ENCODE assay signal across 26 cellular contexts in the genomic region with DNA sequence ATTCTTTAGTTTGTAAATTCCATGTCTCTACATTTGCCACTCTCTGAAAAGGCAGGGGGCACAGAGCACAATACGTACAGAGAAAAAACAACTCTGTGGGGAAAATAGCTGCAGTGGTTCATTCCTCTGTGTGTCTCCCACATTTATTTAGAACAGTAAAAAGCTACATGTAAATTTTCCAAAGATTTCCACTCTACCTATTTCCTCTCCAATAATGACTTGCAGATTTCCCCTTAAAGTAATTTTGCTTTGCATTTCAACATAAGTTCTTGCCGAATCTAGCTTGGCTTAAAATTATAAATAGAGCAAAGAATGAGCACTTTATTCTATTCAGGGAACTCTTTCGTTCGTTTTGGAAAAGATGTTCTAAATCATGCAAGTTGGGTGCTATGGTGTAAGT. TPM values are rescaled to one million over a fixed set of nuclear protein-coding genes. Genes with fewer than 3 reads are reported as not detected.
DNase-seq lines count a peak whose midpoint lies in the region; ATAC-seq, FAIRE-seq and TF ChIP-seq lines count a peak whose summit lies in the region.
"Had no signal": no experiment of that assay in that cellular context is flagged by ENCODE, and none has a peak within 500 bp of the region (broad histone marks: within the 10 kb centered on the region; RNA-seq: fewer than 3 reads in every experiment).

No MANE protein-coding gene starts in this region.

- H3K9ac ChIP-seq in PC-3 (ENCODE audit: low read length) = peak overlapping the region; percentile 55

- CTCF ChIA-PET in A549 (lab: Yijun Ruan, JAX) = interaction anchor here (0.7 to 20.8 kb wide), 34 partner anchors 8 to 897 kb away, joined by 3 to 522 read pairs (median 5); a partner anchor contains a TSS
- CTCF ChIA-PET in PC-3 (lab: Charles Lee) = interaction anchor here (1.0 to 1.7 kb wide), 6 partner anchors 8 to 307 kb away, joined by 4 to 78 read pairs (median 11); no protein-coding TSS in a partner anchor

- peaks cover 23% of the 10 kb centered on the region for H3K9me3 ChIP-seq in A549
- H3K9me3 ChIP-seq in PC-3 (ENCODE audit: low read length) = no peaks in the 10 kb centered on the region
- H3K9me3 ChIP-seq in upper lobe of left lung = no peaks in the 10 kb centered on the region
- H3K9me3 ChIP-seq: esophagus muscularis mucosa, testis had no signal

- DNase-seq in A549 (ENCODE audit: low read depth in 1 of 2, low spot score in 1 of 2) = no peak
- no peak for DNase-seq in PC-3
- DNase-seq in dorsolateral prefrontal cortex = no peak
- DNase-seq in upper lobe of left lung = no peak
- DNase-seq in NCI-H774 (lab: John Stamatoyannopoulos, UW) = no peak
- DNase-seq in head of caudate nucleus = no peak
- DNase-seq: activated CD4-positive, alpha-beta T cell treated with anti-CD3 and anti-CD28 coated beads, Interleukin-2, amount 10 ng/mL, durations not matched to agents 7 days and 5 days; effector CD4-positive, alpha-beta T cell; KG1; NCI-H1048; NCI-H345; posterior cingulate gyrus had no signal

- TF ChIP-seq EP300 in A549 (IDR thresholded peaks at IDR 0.05) (no peak), upper lobe of left lung (IDR thresholded peaks at IDR 0.05) (no peak)

- FAIRE-seq in A549 (lab: Jason Lieb, UNC) = no peak
- FAIRE-seq: GM12892 had no signal

- H3K9me2 ChIP-seq in PC-3 (replicated peaks; ENCODE audit: low read length) = no peaks in the 10 kb centered on the region

- peak overlapping the region; percentile 84 to 99 for H3K27ac ChIP-seq in A549
- peak overlapping the region; percentile 88 for H3K27ac ChIP-seq in PC-3 (ENCODE audit: low read length)
- peak overlapping the region in 40 of 59 donors; percentile 1 to 75 (median 49) for H3K27ac ChIP-seq in dorsolateral prefrontal cortex
- H3K27ac ChIP-seq in upper lobe of left lung = peak overlapping the region in 2 of 4 donors; percentile 12 to 52
- H3K27ac ChIP-seq: esophagus muscularis mucosa, gastroesophageal sphincter, PC-9, testis had no signal

- peaks cover 59% of the 10 kb centered on the region for H3K4me1 ChIP-seq in A549
- H3K4me1 ChIP-seq in PC-3 (ENCODE audit: insufficient read depth, low read length) = peaks cover 47% of the 10 kb centered on the region
- peaks cover 3 to 14% (median 8%) of the 10 kb centered on the region in 4 donors for H3K4me1 ChIP-seq in upper lobe of left lung
- H3K4me1 ChIP-seq: esophagus muscularis mucosa, gastroesophageal sphincter, testis had no signal

- H3K36me3 Mint-ChIP-seq in nephron (ENCODE audit: low read depth) = peaks cover 21% of the 10 kb centered on the region
- H3K36me3 Mint-ChIP-seq: activated CD8-positive, alpha-beta memory T cell treated with anti-CD3 and anti-CD28 coated beads, Interleukin-2, amount 10 ng/mL, durations not matched to agents 7 days and 5 days; activated naive CD4-positive, alpha-beta T cell treated with anti-CD3 and anti-CD28 coated beads, Interleukin-2, amount 50 U/mL, for 24 hours had no signal

- no peak for TF ChIP-seq RAD21 in A549 (conservative IDR thresholded peaks at IDR 0.05 in 1 of 2, IDR thresholded peaks at IDR 0.05 in 1 of 2)

- POLR2A ChIA-PET in A549 (lab: Yijun Ruan, JAX) (interaction anchor here (1.1 to 2.2 kb wide), 5 partner anchors 8 to 480 kb away, joined by 3 to 17 read pairs (median 5); a partner anchor contains a TSS), PC-3 (lab: Charles Lee; ENCODE audit: unreplicated experiment) (interaction anchor here (0.5 to 0.6 kb wide), 2 partner anchors 10 to 83 kb away, joined by 3 to 5 read pairs; no protein-coding TSS in a partner anchor)

- 35% methylated on average over 4 of the region's 4 CpGs for WGBS in A549 (ENCODE audit: missing lambda C conversion rate)
- WGBS in upper lobe of left lung, 2 donors = 59 to 67% methylated on average over 4 of the region's 4 CpGs

- H2AFZ ChIP-seq in PC-3 (ENCODE audit: low read length) = no peak overlapping the region
- H2AFZ ChIP-seq: PC-9 had no signal

- no peak for TF ChIP-seq CTCF in A549 (IDR thresholded peaks at IDR 0.05)
- no peak for TF ChIP-seq CTCF in PC-3 (conservative IDR thresholded peaks at IDR 0.05; ENCODE audit: low read depth, low read length)
- TF ChIP-seq CTCF in dorsolateral prefrontal cortex (IDR thresholded peaks at IDR 0.05 in 54 of 56, conservative IDR thresholded peaks at IDR 0.05 in 2 of 56; ENCODE audit: low read depth in 1 of 56, partially characterized antibody in 56 of 56) = no peak
- TF ChIP-seq CTCF in nephron (IDR thresholded peaks at IDR 0.05; ENCODE audit: unreplicated experiment in 3 of 3) = no peak
- no peak for TF ChIP-seq CTCF in upper lobe of left lung (IDR thresholded peaks at IDR 0.05)

- BruUV-seq in PC-3 (replicated peaks; lab: Mats Ljungman, UMichigan) = no TSS peak

- H3K4me2 ChIP-seq in A549 (peak overlapping the region; percentile 62), PC-3 (ENCODE audit: low read length) (peak overlapping the region; percentile 42)
- H3K4me2 ChIP-seq: PC-9 had no signal

- peaks cover 22% of the 10 kb centered on the region for H3F3A ChIP-seq in PC-3 (ENCODE audit: low read length, unreplicated experiment)

- H3K9me3 Mint-ChIP-seq in nephron = peaks cover 10% of the 10 kb centered on the region
- H3K9me3 Mint-ChIP-seq: activated CD4-positive, alpha-beta T cell treated with anti-CD3 and anti-CD28 coated beads, Interleukin-2, amount 10 ng/mL, durations not matched to agents 7 days and 5 days; activated naive CD4-positive, alpha-beta T cell treated with anti-CD3 and anti-CD28 coated beads, Interleukin-2, amount 50 U/mL, for 24 hours; activated T-helper 1 cell treated with anti-CD3 and anti-CD28 coated beads, Interleukin-12 subunit alpha, Interleukin-12 subunit beta, Interleukin-2, Interleukin-4 antibody, amounts not matched to agents 30 ng/mL and 10 ng/mL and 1 ng/mL, durations not matched to agents 14 hours and 24 hours and 36 hours; T-helper 1 cell treated with Interleukin-12 subunit alpha and Interleukin-12 subunit beta and Interleukin-4 antibody, amounts not matched to agents 30 μg/mL and 1 μg/mL, for 36 hours had no signal

- peak overlapping the region; percentile 72 to 84 (median 83) for H3K27ac Mint-ChIP-seq in nephron
- H3K27ac Mint-ChIP-seq: activated CD4-positive, alpha-beta T cell treated with anti-CD3 and anti-CD28 coated beads, Interleukin-2, amount 10 ng/mL, durations not matched to agents 7 days and 5 days; activated CD8-positive, alpha-beta memory T cell treated with anti-CD3 and anti-CD28 coated beads, Interleukin-2, amount 10 ng/mL, durations not matched to agents 7 days and 5 days; activated naive CD4-positive, alpha-beta T cell treated with anti-CD3 and anti-CD28 coated beads, Interleukin-2, amount 50 U/mL, for 24 hours; activated T-helper 1 cell treated with anti-CD3 and anti-CD28 coated beads, Interleukin-12 subunit alpha, Interleukin-12 subunit beta, Interleukin-2, Interleukin-4 antibody, amounts not matched to agents 30 ng/mL and 10 ng/mL and 1 ng/mL, durations not matched to agents 14 hours and 24 hours and 36 hours; nephron progenitor cell; T-helper 1 cell treated with Interleukin-12 subunit alpha and Interleukin-12 subunit beta and Interleukin-4 antibody, amounts not matched to agents 30 μg/mL and 1 μg/mL, for 36 hours had no signal

- H3K79me2 ChIP-seq in PC-3 (ENCODE audit: low read length) = no peaks in the 10 kb centered on the region

- peaks cover 7% of the 10 kb centered on the region for H3K27me3 Mint-ChIP-seq in nephron (ENCODE audit: low read depth)

- intact Hi-C loops in PC-3 (cut with micrococcal nuclease) (loop anchor here (1.0 kb wide), 2 partner anchors 49 to 404 kb away; no protein-coding TSS in a partner anchor), dorsolateral prefrontal cortex (cut with DNase I) (no loop called here), head of caudate nucleus (cut with DNase I) (no loop called here)

- peaks cover 21% of the 10 kb centered on the region for H3K4me1 Mint-ChIP-seq in nephron
- H3K4me1 Mint-ChIP-seq: activated CD4-positive, alpha-beta T cell treated with anti-CD3 and anti-CD28 coated beads, Interleukin-2, amount 10 ng/mL, durations not matched to agents 7 days and 5 days; activated naive CD4-positive, alpha-beta T cell treated with anti-CD3 and anti-CD28 coated beads, Interleukin-2, amount 50 U/mL, for 24 hours had no signal

- H3K36me3 ChIP-seq in PC-3 (ENCODE audit: low read depth, low read length) (peaks cover 13% of the 10 kb centered on the region), upper lobe of left lung (no peaks in the 10 kb centered on the region)

- H3K4me3 ChIP-seq in A549 (no peak overlapping the region), PC-3 (ENCODE audit: low read length) (no peak overlapping the region), dorsolateral prefrontal cortex (no peak overlapping the region), upper lobe of left lung (no peak overlapping the region)
- H3K4me3 ChIP-seq: esophagus muscularis mucosa, gastroesophageal sphincter, PC-9, testis had no signal

- no peak overlapping the region for H3K4me3 Mint-ChIP-seq in nephron
- H3K4me3 Mint-ChIP-seq: activated CD4-positive, alpha-beta T cell treated with anti-CD3 and anti-CD28 coated beads, Interleukin-2, amount 10 ng/mL, durations not matched to agents 7 days and 5 days; activated CD8-positive, alpha-beta memory T cell treated with anti-CD3 and anti-CD28 coated beads, Interleukin-2, amount 10 ng/mL, durations not matched to agents 7 days and 5 days; activated naive CD4-positive, alpha-beta T cell treated with anti-CD3 and anti-CD28 coated beads, Interleukin-2, amount 50 U/mL, for 24 hours; activated T-helper 1 cell treated with anti-CD3 and anti-CD28 coated beads, Interleukin-12 subunit alpha, Interleukin-12 subunit beta, Interleukin-2, Interleukin-4 antibody, amounts not matched to agents 30 ng/mL and 10 ng/mL and 1 ng/mL, durations not matched to agents 14 hours and 24 hours and 36 hours; nephron progenitor cell; T-helper 1 cell treated with Interleukin-12 subunit alpha and Interleukin-12 subunit beta and Interleukin-4 antibody, amounts not matched to agents 30 μg/mL and 1 μg/mL, for 36 hours had no signal

- TF ChIP-seq POLR2A in A549 (IDR thresholded peaks at IDR 0.05; ENCODE audit: low read length) (no peak), upper lobe of left lung (IDR thresholded peaks at IDR 0.05) (no peak)

- H4K20me1 ChIP-seq in PC-3 (ENCODE audit: low read length) = no peaks in the 10 kb centered on the region

- H3K27me3 ChIP-seq in PC-3 (ENCODE audit: low read length) (no peaks in the 10 kb centered on the region), dorsolateral prefrontal cortex (no peaks in the 10 kb centered on the region), upper lobe of left lung (no peaks in the 10 kb centered on the region)
- H3K27me3 ChIP-seq: esophagus muscularis mucosa, gastroesophageal sphincter, testis had no signal

- ATAC-seq in A549 (no peak), PC-3 (no peak), upper lobe of left lung (ENCODE audit: low FRiP score in 2 of 2) (no peak), HG02973 (IDR thresholded peaks at IDR 0.05; ENCODE audit: unreplicated experiment) (no peak)
- ATAC-seq: gastroesophageal sphincter had no signal

RNA-seq across cellular contexts. Expression of a gene that starts 58.3 kb away (rescaled TPM):
- 0.71 and 0.79 TPM in 2 replicates for polyA plus RNA-seq in A549 (2011; rRNA removed)
- 0.23 and 0.34 TPM in 2 replicates for polyA plus RNA-seq in A549 (2012; cell fraction: cytosol; rRNA removed)
- 2.4 and 3.3 TPM in 2 replicates for polyA plus RNA-seq in A549 (2012; cell fraction: nucleus; rRNA removed)
- polyA plus RNA-seq in A549 (2017; fragmentation: RNase III; extraction: RNeasy Plus Mini Kit Qiagen cat#74134 plus additional on column Dnase treatment) = 0.13 to 0.28 TPM (median 0.17 TPM) in 3 replicates
- polyA minus RNA-seq in A549 (2011; rRNA and poly(A)+ RNA removed) = 1.6 and 3.1 TPM in 2 replicates
- total RNA-seq in PC-3 (2014; rRNA removed) = 0.35 and 0.77 TPM in 2 replicates
- 1 to 10 TPM in 1 of 120 experiments, under 1 TPM in 8, not detected in 111; 0.23 to 1.8 (median 0.30) TPM for total RNA-seq in dorsolateral prefrontal cortex
- 1 to 10 TPM in 2 of 6 donors, under 1 TPM in 2, not detected in 2; 0.43 to 3.1 (median 1.5) TPM for total RNA-seq in upper lobe of left lung
- total RNA-seq: activated CD4-positive, alpha-beta T cell treated with anti-CD3 and anti-CD28 coated beads, Interleukin-2, amount 10 ng/mL, durations not matched to agents 7 days and 5 days; activated CD8-positive, alpha-beta memory T cell treated with anti-CD3 and anti-CD28 coated beads, Interleukin-2, amount 10 ng/mL, durations not matched to agents 7 days and 5 days; activated T-helper 1 cell treated with anti-CD3 and anti-CD28 coated beads, Interleukin-12 subunit alpha, Interleukin-12 subunit beta, Interleukin-2, Interleukin-4 antibody, amounts not matched to agents 30 ng/mL and 10 ng/mL and 1 ng/mL, durations not matched to agents 14 hours and 24 hours and 36 hours; Caco-2; esophagus muscularis mucosa; gastroesophageal sphincter had no signal
- polyA plus RNA-seq: BJ had no signal
